24 cellular contexts compared by ENCODE assay signal in the genomic region with DNA sequence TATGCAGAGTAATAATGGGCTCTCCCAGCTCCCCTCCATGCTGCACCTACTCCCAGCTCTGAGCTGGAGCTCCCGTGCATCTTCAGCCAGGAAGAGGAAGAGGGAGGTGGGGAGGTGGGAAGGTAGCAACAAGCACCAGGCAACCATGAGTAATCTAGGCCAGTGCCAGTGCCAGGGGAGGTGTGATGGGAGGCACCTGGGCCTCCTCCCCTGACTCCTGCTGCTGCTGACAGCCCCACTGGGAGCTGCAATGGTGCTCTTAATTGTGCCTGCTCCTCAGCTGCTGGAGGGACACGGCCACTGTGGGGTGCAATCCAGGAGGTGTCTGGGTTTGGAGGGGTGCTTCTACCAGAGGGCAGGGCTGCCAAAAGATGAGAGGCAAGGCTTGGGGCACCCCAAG.
A peak's percentile ranks its signal among the peaks of the same experiment; 100 is the strongest.
DNase-seq lines count a peak whose midpoint lies in the region; ATAC-seq and TF ChIP-seq lines count a peak whose summit lies in the region.
"Had no signal": no experiment of that assay in that cellular context is flagged by ENCODE, and none has a peak within 500 bp of the region (broad histone marks: within the 10 kb centered on the region; RNA-seq: fewer than 3 reads in every experiment).

No MANE protein-coding gene starts in this region.

- WGBS in heart left ventricle, 4 donors = 28 to 55% (median 37%) methylated on average over 2 of the region's 2 CpGs

- DNase-seq in NCI-H2196 treated with DMSO at 0.1 percent for 48 hours (lab: John Stamatoyannopoulos, UW; ENCODE audit: unreplicated experiment) (peak; percentile 4), NCI-H2196 (lab: John Stamatoyannopoulos, UW; ENCODE audit: unreplicated experiment) (no peak), M059J (ENCODE audit: low read depth) (peak; percentile 52), heart left ventricle (peak in 1 of 5 donors; percentile 55), posterior cingulate gyrus (peak in 7 of 10 donors; percentile 32 to 89 (median 51)), NCI-H510A treated with DMSO at 0.1 percent for 48 hours (lab: John Stamatoyannopoulos, UW) (no peak), activated gamma-delta T cell (lab: John Stamatoyannopoulos, UW) (no peak), NCI-H345 treated with DMSO at 0.1 percent for 48 hours (lab: John Stamatoyannopoulos, UW; ENCODE audit: unreplicated experiment) (no peak)
- DNase-seq: 8988T; Calu3; CD4-positive, alpha-beta T cell; EL; GM23248; IMR-90; MM.1S; NCI-H1092; NCI-H146; NCI-H2029 treated with DMSO at 0.1 percent for 48 hours; NCI-H524 had no signal

- TF ChIP-seq POLR2A in heart left ventricle (IDR thresholded peaks at IDR 0.05) = no peak

- peaks cover 0 to 59% (median 6%) of the 10 kb centered on the region in 12 donors for H3K4me1 ChIP-seq in heart left ventricle
- H3K4me1 ChIP-seq: HAP-1 had no signal

- peak in 3 of 4 donors; percentile 50 to 54 (median 53) for ATAC-seq in heart left ventricle
- ATAC-seq: GM12878, Panc1 had no signal

- H3K4me3 ChIP-seq in heart left ventricle = no peak overlapping the region
- H3K4me3 ChIP-seq: GM12878, GM23248, HAP-1, SK-N-MC had no signal

- no peaks in the 10 kb centered on the region for H3K27me3 ChIP-seq in heart left ventricle

- H3K9me3 ChIP-seq in heart left ventricle = no peaks in the 10 kb centered on the region
- H3K9me3 ChIP-seq: HAP-1 had no signal

- no peak for TF ChIP-seq CTCF in heart left ventricle (IDR thresholded peaks at IDR 0.05)

- no peak overlapping the region for H3K27ac ChIP-seq in heart left ventricle
- H3K27ac ChIP-seq: GM23248, HL-60, SK-N-MC had no signal

- intact Hi-C loops in heart left ventricle (cut with DNase I) = no loop called here
- intact Hi-C loops in posterior cingulate gyrus (cut with DNase I) = no loop called here

- no peaks in the 10 kb centered on the region for H3K36me3 ChIP-seq in heart left ventricle
- H3K36me3 ChIP-seq: HAP-1 had no signal

Comparison
In these comparisons a context has a peak if more than half of its experiments do, and no peak if none do; other contexts are left out.
1. DNase-seq: peak in NCI-H2196 treated with DMSO at 0.1 percent for 48 hours (single experiment), M059J (single experiment) and posterior cingulate gyrus (7 of 10); none in NCI-H2196 (single experiment), NCI-H510A treated with DMSO at 0.1 percent for 48 hours (single experiment), activated gamma-delta T cell (single experiment) and NCI-H345 treated with DMSO at 0.1 percent for 48 hours (single experiment).